ENCODE assay signal across 15 cellular contexts in the genomic region with DNA sequence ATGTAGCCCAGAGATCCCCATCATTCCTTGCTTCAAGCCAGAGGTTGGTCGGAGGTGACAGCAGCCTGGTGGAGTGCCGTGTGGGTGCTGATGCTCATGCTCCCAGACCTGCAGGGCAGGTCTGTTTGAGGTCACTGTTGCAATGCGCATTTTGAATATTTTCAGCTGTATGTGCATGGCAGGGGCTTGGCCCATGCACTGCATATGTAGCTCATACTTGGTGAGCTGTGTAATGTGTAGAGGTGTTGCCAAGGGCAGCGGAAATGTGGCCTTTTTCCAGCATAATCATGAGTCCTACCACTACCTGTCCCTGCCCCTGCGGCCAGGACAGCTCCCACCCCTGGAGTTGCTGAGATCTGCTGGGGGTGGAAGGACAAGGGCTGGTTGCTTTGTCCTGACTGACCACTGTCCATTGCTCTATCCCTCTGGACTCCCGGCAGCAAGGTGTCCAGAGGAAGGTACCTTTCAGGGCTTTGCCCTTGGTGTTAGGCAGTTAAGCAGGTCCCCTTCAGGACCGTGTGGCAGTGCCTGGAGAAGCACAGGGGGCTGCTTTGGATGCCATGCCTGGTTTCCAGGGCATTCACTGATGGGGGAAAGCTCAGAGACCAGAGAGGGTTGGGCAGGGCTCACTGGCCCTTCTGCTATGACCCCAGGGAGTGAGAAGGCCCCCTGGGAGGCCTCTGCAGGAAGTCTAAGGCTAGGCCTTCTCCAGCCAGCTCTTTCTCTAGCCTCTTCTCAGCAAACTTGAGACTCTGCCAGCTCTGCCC.
"Had no signal": no experiment of that assay in that cellular context is flagged by ENCODE, and none has a peak within 500 bp of the region (broad histone marks: within the 10 kb centered on the region; RNA-seq: fewer than 3 reads in every experiment).

No MANE protein-coding gene starts in this region.

- ATAC-seq: activated CD4-positive, CD25-positive, alpha-beta regulatory T cell treated with anti-CD3 and anti-CD28 coated beads, Interleukin-2, amount 50 U/mL, for 24 hours; pancreas; stimulated activated naive B cell treated with anti-CD40 and anti-IgM and Interleukin-4, amounts not matched to agents 10 μg/mL and 1 μg/mL and 100 μg/mL, for 72 hours had no signal

- H3K36me3 ChIP-seq: pancreas, transverse colon had no signal

- H3K27ac ChIP-seq: hepatocyte, pancreas, SK-N-MC, transverse colon had no signal

- H3K27me3 ChIP-seq: hepatocyte, pancreas, transverse colon had no signal

- H3K9me3 ChIP-seq: pancreas, transverse colon had no signal

- DNase-seq: activated CD4-positive, alpha-beta T cell treated with anti-CD3 and anti-CD28 coated beads, Interleukin-2, amount 50 U/mL, for 1 hour; activated CD8-positive, alpha-beta memory T cell treated with anti-CD3 and anti-CD28 coated beads for 24 hours; activated naive CD4-positive, alpha-beta T cell; activated naive CD8-positive, alpha-beta T cell treated with anti-CD3 and anti-CD28 coated beads, Interleukin-2, amount 10 ng/mL, durations not matched to agents 7 days and 5 days; islet precursor cell; stimulated activated CD4-positive, alpha-beta T cell treated with anti-CD3 and anti-CD28 coated beads, Interleukin-2, amount 100 ng/mL, for 48 hours; stimulated activated naive B cell treated with anti-CD40 and anti-IgM and Interleukin-4, amounts not matched to agents 10 μg/mL and 1 μg/mL and 100 μg/mL, for 72 hours; T-helper 9 cell; transverse colon had no signal

- FAIRE-seq: colon, endometrium, pancreas had no signal

- H3K4me3 ChIP-seq: hepatocyte, pancreas, SK-N-MC, transverse colon had no signal
